In genomic region chr19:6852001-6852400, GRCh38 we compare ENCODE assay signal across 2 cellular contexts.
TF ChIP-seq lines count a peak whose summit lies in the region.

No MANE protein-coding gene starts in this region.

TF ChIP-seq in HEK293, 187 proteins besides CTCF, POLR2A, EP300 and RAD21 (continued from another document):
- no peak for TF ChIP-seq ZNF324 (tag by site-specific recombination; IDR thresholded peaks at IDR 0.05)

TF ChIP-seq in K562, 482 proteins besides CTCF, POLR2A, EP300 and RAD21 (continued from another document):
- TF ChIP-seq KDM5B (IDR thresholded peaks at IDR 0.05; ENCODE audit: insufficient replicate concordance, low read depth, low read length) (no peak), SMARCC2 (IDR thresholded peaks at IDR 0.05; ENCODE audit: low read depth) (no peak), ZNF354B (CRISPR knock-in tag; IDR thresholded peaks at IDR 0.05) (no peak), MTF1 (CRISPR knock-in tag; IDR thresholded peaks at IDR 0.05; ENCODE audit: borderline replicate concordance) (no peak), ZNF121 (CRISPR knock-in tag; conservative IDR thresholded peaks at IDR 0.05) (peak; percentile 91), HNRNPH1 (optimal IDR thresholded peaks at IDR 0.05; ENCODE audit: low read depth, low read length) (no peak), PYGO2 (tag; IDR thresholded peaks at IDR 0.05) (no peak)
